1 cellular context compared by ENCODE assay signal in genomic region chr9:128723866-128724743, GRCh38.
TF ChIP-seq lines count a peak whose summit lies in the region.

Gene ZDHHC12, minus strand, starts transcription at chr9:128724127. Its CDS starts 34 bp downstream, at chr9:128724093.

TF ChIP-seq in HepG2, 621 proteins besides CTCF, POLR2A, EP300 and RAD21 (continued from another document and continues in another):
- TF ChIP-seq POGK (CRISPR knock-in tag; conservative IDR thresholded peaks at IDR 0.05) (0 out of 2 replicates have a peak, but pooled peaks have one; percentile 29), TEAD2 (CRISPR knock-in tag; IDR thresholded peaks at IDR 0.05) (no peak), ZBTB25 (CRISPR knock-in tag; IDR thresholded peaks at IDR 0.05) (peak; percentile 9; the same call in 1 of the 2 replicates), PRPF4 (IDR thresholded peaks at IDR 0.05; ENCODE audit: low read depth, low read length, poor library complexity, severe bottlenecking) (no peak), ZNF512B (CRISPR knock-in tag; IDR thresholded peaks at IDR 0.05; ENCODE audit: borderline replicate concordance) (no peak), KLF16 (CRISPR knock-in tag; IDR thresholded peaks at IDR 0.05) (peak in 1 of 2 experiments; percentile 48; a peak in 1 of 4 replicates), ZNF17 (CRISPR knock-in tag; IDR thresholded peaks at IDR 0.05) (no peak), MED1 (CRISPR knock-in tag; IDR thresholded peaks at IDR 0.05) (no peak), ZSCAN9 (CRISPR knock-in tag; IDR thresholded peaks at IDR 0.05; ENCODE audit: borderline replicate concordance) (0 out of 2 replicates have a peak, but pooled peaks have one; percentile 18), TERF1 (CRISPR knock-in tag; IDR thresholded peaks at IDR 0.05) (no peak), HNF1B (CRISPR knock-in tag; IDR thresholded peaks at IDR 0.05) (peak; percentile 56; the same call in 1 of the 2 replicates), ESRRA (CRISPR knock-in tag; IDR thresholded peaks at IDR 0.05; ENCODE audit: low read depth) (no peak), PTBP1 (IDR thresholded peaks at IDR 0.05; ENCODE audit: low read depth, low read length, poor library complexity, severe bottlenecking) (no peak), ZHX2 (IDR thresholded peaks at IDR 0.05; ENCODE audit: low read depth) (no peak), ZHX2 (CRISPR knock-in tag; IDR thresholded peaks at IDR 0.05; ENCODE audit: borderline replicate concordance) (no peak), ZNF44 (CRISPR knock-in tag; IDR thresholded peaks at IDR 0.05) (peak; percentile 32; the same call in 1 of the 2 replicates), MXD1 (CRISPR knock-in tag; IDR thresholded peaks at IDR 0.05) (no peak), SRY (CRISPR knock-in tag; IDR thresholded peaks at IDR 0.05) (no peak), PCBP2 (optimal IDR thresholded peaks at IDR 0.05; ENCODE audit: low read depth, low read length, poor library complexity, severe bottlenecking) (no peak), ATF7 (IDR thresholded peaks at IDR 0.05) (no peak), ATF7 (CRISPR knock-in tag; IDR thresholded peaks at IDR 0.05) (no peak), ZNF407 (CRISPR knock-in tag; IDR thresholded peaks at IDR 0.05; ENCODE audit: not compliant biosample characterization) (no peak), DNMT1 (CRISPR knock-in tag; IDR thresholded peaks at IDR 0.05) (0 out of 2 replicates have a peak, but pooled peaks have one; percentile 65), TARDBP (CRISPR knock-in tag; IDR thresholded peaks at IDR 0.05) (0 out of 2 replicates have a peak, but pooled peaks have one; percentile 50), GMEB1 (CRISPR knock-in tag; IDR thresholded peaks at IDR 0.05; ENCODE audit: borderline replicate concordance) (peak; percentile 74; the same call in 1 of the 2 replicates), NCOA1 (CRISPR knock-in tag; IDR thresholded peaks at IDR 0.05) (no peak), SIN3A (IDR thresholded peaks at IDR 0.05; ENCODE audit: borderline replicate concordance, low read depth, low read length) (peak; percentile 30; the same call in 1 of the 2 replicates)
